11 cellular contexts compared by ENCODE assay signal in genomic region chr11:130772266-130773227, GRCh38.
DNase-seq lines count a peak whose midpoint lies in the region; ATAC-seq and TF ChIP-seq lines count a peak whose summit lies in the region.
"Had no signal": no experiment of that assay in that cellular context is flagged by ENCODE, and none has a peak within 500 bp of the region (broad histone marks: within the 10 kb centered on the region; RNA-seq: fewer than 3 reads in every experiment).

No MANE protein-coding gene starts in this region.

- peak; percentile 46 for ATAC-seq in left ventricle myocardium superior
- ATAC-seq in HG03139 (IDR thresholded peaks at IDR 0.05; ENCODE audit: unreplicated experiment) = no peak
- ATAC-seq in HG02852 (IDR thresholded peaks at IDR 0.05; ENCODE audit: unreplicated experiment) = no peak
- ATAC-seq: activated CD4-positive, alpha-beta T cell treated with anti-CD3 and anti-CD28 coated beads for 36 hours had no signal

- TF ChIP-seq CTCF in astrocyte of the cerebellum (IDR thresholded peaks at IDR 0.05; ENCODE audit: low read depth, low read length, missing control alignments) = no peak

- DNase-seq in HK-2 (ENCODE audit: unreplicated experiment) (peak; percentile 58), astrocyte of the cerebellum (ENCODE audit: low read depth) (peak; percentile 95), left ventricle myocardium superior (no peak), stromal cell of bone marrow (ENCODE audit: low read depth) (peak; percentile 95), NCI-H2107 treated with DMSO at 0.1 percent for 48 hours (lab: John Stamatoyannopoulos, UW; ENCODE audit: unreplicated experiment) (no peak), DMS153 treated with DMSO at 0.1 percent for 48 hours (lab: John Stamatoyannopoulos, UW; ENCODE audit: unreplicated experiment) (no peak)
- DNase-seq: activated CD4-positive, alpha-beta T cell treated with anti-CD3 and anti-CD28 coated beads for 36 hours; nucleus accumbens; stimulated activated naive CD4-positive, alpha-beta T cell treated with Interleukin-2 at 50 U/mL for 16 hours had no signal

- in situ Hi-C loops in astrocyte of the cerebellum (cut with HindIII; ENCODE audit: low sequenced_read_pairs) = no loop called here

- H3K4me3 ChIP-seq in astrocyte of the cerebellum (ENCODE audit: low read depth, low read length) = no peak overlapping the region

- intact Hi-C loops in left ventricle myocardium superior (cut with micrococcal nuclease) = no loop called here

Comparison
In these comparisons a context has a peak if more than half of its experiments do, and no peak if none do; other contexts are left out.
1. DNase-seq: peak in HK-2 (single experiment), astrocyte of the cerebellum (single experiment) and stromal cell of bone marrow (single experiment); none in left ventricle myocardium superior (single experiment), NCI-H2107 treated with DMSO at 0.1 percent for 48 hours (single experiment) and DMS153 treated with DMSO at 0.1 percent for 48 hours (single experiment).